1 cellular context compared by ENCODE assay signal in genomic region chr11:65711785-65712632, GRCh38.
TF ChIP-seq lines count a peak whose summit lies in the region.

TSS of gene KAT5 (plus strand) at chr11:65712252. CDS start at chr11:65712268, 16 bp downstream.

TF ChIP-seq in HEK293, 187 proteins besides CTCF, POLR2A, EP300 and RAD21 (continued from another document):
- TF ChIP-seq ZNF610 (tag by site-specific recombination; IDR thresholded peaks at IDR 0.05; ENCODE audit: borderline replicate concordance): peak; percentile 79
- TF ChIP-seq EGR2 (tag by site-specific recombination; IDR thresholded peaks at IDR 0.05; ENCODE audit: low read depth): 0 out of 2 replicates have a peak, but pooled peaks have one; percentile 28
- TF ChIP-seq, protein P1, sequence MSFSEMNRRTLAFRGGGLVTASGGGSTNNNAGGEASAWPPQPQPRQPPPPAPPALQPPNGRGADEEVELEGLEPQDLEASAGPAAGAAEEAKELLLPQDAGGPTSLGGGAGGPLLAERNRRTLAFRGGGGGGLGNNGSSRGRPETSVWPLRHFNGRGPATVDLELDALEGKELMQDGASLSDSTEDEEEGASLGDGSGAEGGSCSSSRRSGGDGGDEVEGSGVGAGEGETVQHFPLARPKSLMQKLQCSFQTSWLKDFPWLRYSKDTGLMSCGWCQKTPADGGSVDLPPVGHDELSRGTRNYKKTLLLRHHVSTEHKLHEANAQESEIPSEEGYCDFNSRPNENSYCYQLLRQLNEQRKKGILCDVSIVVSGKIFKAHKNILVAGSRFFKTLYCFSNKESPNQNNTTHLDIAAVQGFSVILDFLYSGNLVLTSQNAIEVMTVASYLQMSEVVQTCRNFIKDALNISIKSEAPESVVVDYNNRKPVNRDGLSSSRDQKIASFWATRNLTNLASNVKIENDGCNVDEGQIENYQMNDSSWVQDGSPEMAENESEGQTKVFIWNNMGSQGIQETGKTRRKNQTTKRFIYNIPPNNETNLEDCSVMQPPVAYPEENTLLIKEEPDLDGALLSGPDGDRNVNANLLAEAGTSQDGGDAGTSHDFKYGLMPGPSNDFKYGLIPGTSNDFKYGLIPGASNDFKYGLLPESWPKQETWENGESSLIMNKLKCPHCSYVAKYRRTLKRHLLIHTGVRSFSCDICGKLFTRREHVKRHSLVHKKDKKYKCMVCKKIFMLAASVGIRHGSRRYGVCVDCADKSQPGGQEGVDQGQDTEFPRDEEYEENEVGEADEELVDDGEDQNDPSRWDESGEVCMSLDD (tag by site-specific recombination; IDR thresholded peaks at IDR 0.05): peak; percentile 48
- TF ChIP-seq ZNF324 (tag by site-specific recombination; IDR thresholded peaks at IDR 0.05): peak; percentile 46; the same call in 1 of the 2 replicates
- no peak for TF ChIP-seq ZNF140 (tag by site-specific recombination; IDR thresholded peaks at IDR 0.05)
- peak; percentile 68 for TF ChIP-seq ZSCAN30 (tag by site-specific recombination; IDR thresholded peaks at IDR 0.05)
- TF ChIP-seq ZNF335 (tag by site-specific recombination; conservative IDR thresholded peaks at IDR 0.05): peak; percentile 99
- peak; percentile 63 for TF ChIP-seq SETDB1 (IDR thresholded peaks at IDR 0.05; ENCODE audit: insufficient read length, low read length)
- TF ChIP-seq ZNF24 (tag by site-specific recombination; IDR thresholded peaks at IDR 0.05): peak; percentile 99
- TF ChIP-seq ZFHX2 (tag by site-specific recombination; conservative IDR thresholded peaks at IDR 0.05): peak; percentile 58; the same call in 1 of the 2 replicates
- TF ChIP-seq KLF16 (tag by site-specific recombination; IDR thresholded peaks at IDR 0.05): peak; percentile 79
- TF ChIP-seq FEZF1 (tag by site-specific recombination; IDR thresholded peaks at IDR 0.05): no peak
- TF ChIP-seq, protein P2, sequence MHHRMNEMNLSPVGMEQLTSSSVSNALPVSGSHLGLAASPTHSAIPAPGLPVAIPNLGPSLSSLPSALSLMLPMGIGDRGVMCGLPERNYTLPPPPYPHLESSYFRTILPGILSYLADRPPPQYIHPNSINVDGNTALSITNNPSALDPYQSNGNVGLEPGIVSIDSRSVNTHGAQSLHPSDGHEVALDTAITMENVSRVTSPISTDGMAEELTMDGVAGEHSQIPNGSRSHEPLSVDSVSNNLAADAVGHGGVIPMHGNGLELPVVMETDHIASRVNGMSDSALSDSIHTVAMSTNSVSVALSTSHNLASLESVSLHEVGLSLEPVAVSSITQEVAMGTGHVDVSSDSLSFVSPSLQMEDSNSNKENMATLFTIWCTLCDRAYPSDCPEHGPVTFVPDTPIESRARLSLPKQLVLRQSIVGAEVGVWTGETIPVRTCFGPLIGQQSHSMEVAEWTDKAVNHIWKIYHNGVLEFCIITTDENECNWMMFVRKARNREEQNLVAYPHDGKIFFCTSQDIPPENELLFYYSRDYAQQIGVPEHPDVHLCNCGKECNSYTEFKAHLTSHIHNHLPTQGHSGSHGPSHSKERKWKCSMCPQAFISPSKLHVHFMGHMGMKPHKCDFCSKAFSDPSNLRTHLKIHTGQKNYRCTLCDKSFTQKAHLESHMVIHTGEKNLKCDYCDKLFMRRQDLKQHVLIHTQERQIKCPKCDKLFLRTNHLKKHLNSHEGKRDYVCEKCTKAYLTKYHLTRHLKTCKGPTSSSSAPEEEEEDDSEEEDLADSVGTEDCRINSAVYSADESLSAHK (tag by site-specific recombination; IDR thresholded peaks at IDR 0.05): peak; percentile 37
- TF ChIP-seq, protein P3, sequence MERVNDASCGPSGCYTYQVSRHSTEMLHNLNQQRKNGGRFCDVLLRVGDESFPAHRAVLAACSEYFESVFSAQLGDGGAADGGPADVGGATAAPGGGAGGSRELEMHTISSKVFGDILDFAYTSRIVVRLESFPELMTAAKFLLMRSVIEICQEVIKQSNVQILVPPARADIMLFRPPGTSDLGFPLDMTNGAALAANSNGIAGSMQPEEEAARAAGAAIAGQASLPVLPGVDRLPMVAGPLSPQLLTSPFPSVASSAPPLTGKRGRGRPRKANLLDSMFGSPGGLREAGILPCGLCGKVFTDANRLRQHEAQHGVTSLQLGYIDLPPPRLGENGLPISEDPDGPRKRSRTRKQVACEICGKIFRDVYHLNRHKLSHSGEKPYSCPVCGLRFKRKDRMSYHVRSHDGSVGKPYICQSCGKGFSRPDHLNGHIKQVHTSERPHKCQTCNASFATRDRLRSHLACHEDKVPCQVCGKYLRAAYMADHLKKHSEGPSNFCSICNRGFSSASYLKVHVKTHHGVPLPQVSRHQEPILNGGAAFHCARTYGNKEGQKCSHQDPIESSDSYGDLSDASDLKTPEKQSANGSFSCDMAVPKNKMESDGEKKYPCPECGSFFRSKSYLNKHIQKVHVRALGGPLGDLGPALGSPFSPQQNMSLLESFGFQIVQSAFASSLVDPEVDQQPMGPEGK (tag by site-specific recombination; IDR thresholded peaks at IDR 0.05): peak; percentile 99
- TF ChIP-seq GLIS2 (tag by site-specific recombination; IDR thresholded peaks at IDR 0.05): peak; percentile 91
- TF ChIP-seq ZFP69B (tag by site-specific recombination; IDR thresholded peaks at IDR 0.05): peak; percentile 97
- no peak for TF ChIP-seq ZNF837 (tag by site-specific recombination; IDR thresholded peaks at IDR 0.05)
- no peak for TF ChIP-seq ZNF362 (tag by site-specific recombination; IDR thresholded peaks at IDR 0.05)
- TF ChIP-seq, protein P4, sequence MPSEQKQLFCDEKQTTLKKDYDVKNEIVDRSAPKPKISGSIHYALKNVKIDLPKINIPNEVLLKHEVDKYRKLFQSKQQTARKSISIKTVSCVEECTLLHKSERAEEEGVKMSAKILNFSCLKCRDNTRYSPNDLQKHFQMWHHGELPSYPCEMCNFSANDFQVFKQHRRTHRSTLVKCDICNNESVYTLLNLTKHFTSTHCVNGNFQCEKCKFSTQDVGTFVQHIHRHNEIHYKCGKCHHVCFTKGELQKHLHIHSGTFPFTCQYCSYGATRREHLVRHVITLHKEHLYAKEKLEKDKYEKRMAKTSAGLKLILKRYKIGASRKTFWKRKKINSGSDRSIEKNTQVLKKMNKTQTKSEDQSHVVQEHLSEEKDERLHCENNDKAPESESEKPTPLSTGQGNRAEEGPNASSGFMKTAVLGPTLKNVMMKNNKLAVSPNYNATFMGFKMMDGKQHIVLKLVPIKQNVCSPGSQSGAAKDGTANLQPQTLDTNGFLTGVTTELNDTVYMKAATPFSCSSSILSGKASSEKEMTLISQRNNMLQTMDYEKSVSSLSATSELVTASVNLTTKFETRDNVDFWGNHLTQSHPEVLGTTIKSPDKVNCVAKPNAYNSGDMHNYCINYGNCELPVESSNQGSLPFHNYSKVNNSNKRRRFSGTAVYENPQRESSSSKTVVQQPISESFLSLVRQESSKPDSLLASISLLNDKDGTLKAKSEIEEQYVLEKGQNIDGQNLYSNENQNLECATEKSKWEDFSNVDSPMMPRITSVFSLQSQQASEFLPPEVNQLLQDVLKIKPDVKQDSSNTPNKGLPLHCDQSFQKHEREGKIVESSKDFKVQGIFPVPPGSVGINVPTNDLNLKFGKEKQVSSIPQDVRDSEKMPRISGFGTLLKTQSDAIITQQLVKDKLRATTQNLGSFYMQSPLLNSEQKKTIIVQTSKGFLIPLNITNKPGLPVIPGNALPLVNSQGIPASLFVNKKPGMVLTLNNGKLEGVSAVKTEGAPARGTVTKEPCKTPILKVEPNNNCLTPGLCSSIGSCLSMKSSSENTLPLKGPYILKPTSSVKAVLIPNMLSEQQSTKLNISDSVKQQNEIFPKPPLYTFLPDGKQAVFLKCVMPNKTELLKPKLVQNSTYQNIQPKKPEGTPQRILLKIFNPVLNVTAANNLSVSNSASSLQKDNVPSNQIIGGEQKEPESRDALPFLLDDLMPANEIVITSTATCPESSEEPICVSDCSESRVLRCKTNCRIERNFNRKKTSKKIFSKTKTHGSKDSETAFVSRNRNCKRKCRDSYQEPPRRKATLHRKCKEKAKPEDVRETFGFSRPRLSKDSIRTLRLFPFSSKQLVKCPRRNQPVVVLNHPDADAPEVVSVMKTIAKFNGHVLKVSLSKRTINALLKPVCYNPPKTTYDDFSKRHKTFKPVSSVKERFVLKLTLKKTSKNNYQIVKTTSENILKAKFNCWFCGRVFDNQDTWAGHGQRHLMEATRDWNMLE (tag by site-specific recombination; conservative IDR thresholded peaks at IDR 0.05; ENCODE audit: low read depth): peak; percentile 81
- peak; percentile 48 for TF ChIP-seq ZBTB26 (tag by site-specific recombination; optimal IDR thresholded peaks at IDR 0.05)
- TF ChIP-seq ZNF580 (tag by site-specific recombination; IDR thresholded peaks at IDR 0.05): peak; percentile 98
- TF ChIP-seq ZBTB7A (tag by site-specific recombination; IDR thresholded peaks at IDR 0.05; ENCODE audit: low read depth): 0 out of 2 replicates have a peak, but pooled peaks have one; percentile 30
- TF ChIP-seq ZNF843 (tag by site-specific recombination; IDR thresholded peaks at IDR 0.05): peak; percentile 79; the same call in 1 of the 2 replicates
- TF ChIP-seq ATF2 (tag by site-specific recombination; IDR thresholded peaks at IDR 0.05; ENCODE audit: low read depth): 0 out of 2 replicates have a peak, but pooled peaks have one; percentile 33
- TF ChIP-seq ZNF654 (tag by site-specific recombination; IDR thresholded peaks at IDR 0.05; ENCODE audit: low read depth): peak; percentile 81
- TF ChIP-seq, protein P5, sequence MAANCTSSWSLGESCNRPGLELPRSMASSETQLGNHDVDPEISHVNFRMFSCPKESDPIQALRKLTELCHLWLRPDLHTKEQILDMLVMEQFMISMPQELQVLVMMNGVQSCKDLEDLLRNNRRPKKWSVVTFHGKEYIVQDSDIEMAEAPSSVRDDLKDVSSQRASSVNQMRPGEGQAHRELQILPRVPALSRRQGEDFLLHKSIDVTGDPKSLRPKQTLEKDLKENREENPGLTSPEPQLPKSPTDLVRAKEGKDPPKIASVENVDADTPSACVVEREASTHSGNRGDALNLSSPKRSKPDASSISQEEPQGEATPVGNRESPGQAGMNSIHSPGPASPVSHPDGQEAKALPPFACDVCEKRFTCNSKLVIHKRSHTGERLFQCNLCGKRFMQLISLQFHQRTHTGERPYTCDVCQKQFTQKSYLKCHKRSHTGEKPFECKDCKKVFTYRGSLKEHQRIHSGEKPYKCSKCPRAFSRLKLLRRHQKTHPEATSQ (tag by site-specific recombination; IDR thresholded peaks at IDR 0.05): peak; percentile 63; the same call in 1 of the 2 replicates
- peak; percentile 89 for TF ChIP-seq KLF1 (tag by site-specific recombination; IDR thresholded peaks at IDR 0.05)
- TF ChIP-seq ZBTB21 (tag by site-specific recombination; IDR thresholded peaks at IDR 0.05): peak; percentile 80; the same call in 1 of the 2 replicates
- TF ChIP-seq ZBTB8A (tag by site-specific recombination; IDR thresholded peaks at IDR 0.05): peak; percentile 79
- TF ChIP-seq IKZF3 (tag by site-specific recombination; IDR thresholded peaks at IDR 0.05): peak; percentile 90
- peak; percentile 80 for TF ChIP-seq ZNF76 (tag by site-specific recombination; IDR thresholded peaks at IDR 0.05; ENCODE audit: borderline replicate concordance, low read depth)
- peak; percentile 92 for TF ChIP-seq OVOL3 (tag by site-specific recombination; IDR thresholded peaks at IDR 0.05)
- TF ChIP-seq KLF7 (tag by site-specific recombination; IDR thresholded peaks at IDR 0.05; ENCODE audit: borderline replicate concordance): peak; percentile 16; the same call in 1 of the 2 replicates
